16 cellular contexts compared by ENCODE assay signal in the genomic region with DNA sequence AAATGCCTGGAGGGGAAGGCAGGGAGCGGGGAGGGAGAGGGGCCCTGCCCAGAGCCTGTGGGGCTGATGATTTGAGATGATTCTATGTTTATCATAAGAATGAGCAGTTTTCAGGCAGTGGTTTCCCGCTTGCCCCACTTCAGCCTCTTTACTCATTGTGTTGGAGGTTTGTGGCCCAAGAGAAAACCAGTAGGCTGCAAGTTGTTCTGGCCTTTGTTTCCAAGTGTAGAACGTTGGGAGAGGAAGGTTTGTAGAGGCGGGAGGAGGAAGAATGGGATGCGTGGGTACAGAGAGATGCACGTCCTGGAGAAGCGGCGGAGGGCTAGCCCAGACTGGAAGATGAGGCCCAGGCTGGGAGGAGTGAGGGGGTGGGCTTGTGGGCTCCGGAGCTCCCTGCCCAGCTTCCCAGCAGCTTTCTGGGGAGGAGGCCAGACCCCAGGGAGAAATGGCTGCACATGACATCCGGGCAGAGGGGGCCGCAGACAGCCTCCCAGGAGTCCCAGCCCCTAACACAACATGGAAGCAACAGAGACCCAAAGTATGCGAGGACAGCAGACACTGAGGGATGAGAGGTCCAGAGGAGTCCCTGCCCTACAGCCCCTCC. TPM values are rescaled to one million over a fixed set of nuclear protein-coding genes. Genes with fewer than 3 reads are reported as not detected.
"Had no signal": no experiment of that assay in that cellular context is flagged by ENCODE, and none has a peak within 500 bp of the region (broad histone marks: within the 10 kb centered on the region; RNA-seq: fewer than 3 reads in every experiment).

No MANE protein-coding gene starts in this region.

- H3K27ac Mint-ChIP-seq: activated T-cell treated with anti-CD3 and anti-CD28 coated beads, Interleukin-2, amount 50 U/mL, for 24 hours; stimulated activated effector memory CD8-positive, alpha-beta T cell treated with anti-CD3 and anti-CD28 coated beads, Interleukin-12 subunit alpha, Interleukin-12 subunit beta, amount 100 ng/mL, for 72 hours; T-helper 17 cell had no signal

- H3K4me3 Mint-ChIP-seq: activated T-cell treated with anti-CD3 and anti-CD28 coated beads, Interleukin-2, amount 50 U/mL, for 24 hours; stimulated activated effector memory CD8-positive, alpha-beta T cell treated with anti-CD3 and anti-CD28 coated beads, Interleukin-12 subunit alpha, Interleukin-12 subunit beta, amount 100 ng/mL, for 72 hours; T-helper 17 cell had no signal

- H3K27ac ChIP-seq: colonic mucosa, pancreas had no signal

- H3K27me3 Mint-ChIP-seq: activated T-cell treated with anti-CD3 and anti-CD28 coated beads, Interleukin-2, amount 50 U/mL, for 24 hours had no signal

- H3K9me3 ChIP-seq: colonic mucosa, pancreas, transverse colon had no signal

- H3K36me3 ChIP-seq: colonic mucosa, pancreas, transverse colon had no signal

- H3K4me1 ChIP-seq: colonic mucosa had no signal

- H3K27me3 ChIP-seq: colonic mucosa, pancreas, transverse colon had no signal

- DNase-seq: activated CD4-positive, alpha-beta T cell treated with anti-CD3 and anti-CD28 coated beads, Interleukin-2, amount 50 U/mL, for 4 hours; activated CD4-positive, CD25-positive, alpha-beta regulatory T cell; activated gamma-delta T cell; activated T-cell treated with anti-CD3 and anti-CD28 coated beads, Interleukin-2, amount 50 U/mL, for 24 hours; colonic mucosa; effector memory CD4-positive, alpha-beta T cell; erythroblast; hippocampal formation; pancreas; retina; small intestine; T-helper 17 cell; transverse colon had no signal

- H3K4me3 ChIP-seq: colonic mucosa, pancreas, transverse colon had no signal

- H3K9me3 Mint-ChIP-seq: activated T-cell treated with anti-CD3 and anti-CD28 coated beads, Interleukin-2, amount 50 U/mL, for 24 hours; stimulated activated effector memory CD8-positive, alpha-beta T cell treated with anti-CD3 and anti-CD28 coated beads, Interleukin-12 subunit alpha, Interleukin-12 subunit beta, amount 100 ng/mL, for 72 hours had no signal

- H3K36me3 Mint-ChIP-seq: stimulated activated effector memory CD8-positive, alpha-beta T cell treated with anti-CD3 and anti-CD28 coated beads, Interleukin-12 subunit alpha, Interleukin-12 subunit beta, amount 100 ng/mL, for 72 hours had no signal

- H3K4me1 Mint-ChIP-seq: stimulated activated effector memory CD8-positive, alpha-beta T cell treated with anti-CD3 and anti-CD28 coated beads, Interleukin-12 subunit alpha, Interleukin-12 subunit beta, amount 100 ng/mL, for 72 hours; T-helper 17 cell had no signal

- ATAC-seq: stimulated activated effector memory CD8-positive, alpha-beta T cell treated with anti-CD3 and anti-CD28 coated beads, Interleukin-12 subunit alpha, Interleukin-12 subunit beta, amount 100 ng/mL, for 72 hours; T-helper 17 cell had no signal

RNA-seq across cellular contexts. Expression of a gene that starts 5.3 kb away (rescaled TPM):
- total RNA-seq: subcutaneous adipose tissue, T-helper 17 cell had no signal
- polyA plus RNA-seq: neural cell had no signal

RNA-seq across cellular contexts. Expression of a gene that starts 56.8 kb away (rescaled TPM):
- total RNA-seq: T-helper 17 cell had no signal
- polyA plus RNA-seq: neural cell had no signal
